ENCODE assay signal across 8 cellular contexts in genomic region chr7:106056513-106057203, GRCh38. TPM values are rescaled to one million over a fixed set of nuclear protein-coding genes. Genes with fewer than 3 reads are reported as not detected.
A peak's percentile ranks its signal among the peaks of the same experiment; 100 is the strongest.
DNase-seq lines count a peak whose midpoint lies in the region; ATAC-seq, FAIRE-seq and TF ChIP-seq lines count a peak whose summit lies in the region.

No MANE protein-coding gene starts in this region.

- 37% methylated on average over 9 of the region's 9 CpGs for WGBS in A549 (ENCODE audit: missing lambda C conversion rate)

- H3K4me3 ChIP-seq in A549 (no peak overlapping the region), cardiac fibroblast (replicated peaks in 1 of 2; ENCODE audit: low read depth in 2 of 2, low read length in 2 of 2) (no peak overlapping the region)

- H3K27me3 Mint-ChIP-seq in activated B cell treated with CpG ODN at 0.5 μM for 24 hours, result no peaks in the 10 kb centered on the region

- H3K9me3 Mint-ChIP-seq in activated B cell treated with CpG ODN at 0.5 μM for 24 hours, result peaks cover 2% of the 10 kb centered on the region

- peak overlapping the region; percentile 71 for H3K4me3 Mint-ChIP-seq in activated B cell treated with CpG ODN at 0.5 μM for 24 hours

- DNase-seq in A549 (ENCODE audit: low read depth in 1 of 2, low spot score in 1 of 2), result peak; percentile 77 to 81
- peak; percentile 79 for DNase-seq in NCI-H2196 (lab: John Stamatoyannopoulos, UW; ENCODE audit: unreplicated experiment)
- peak; percentile 55 for DNase-seq in activated B cell treated with CpG ODN at 0.5 μM for 24 hours
- peak; percentile 78 to 85 for DNase-seq in cardiac fibroblast (ENCODE audit: low read depth in 2 of 2)
- DNase-seq in left colon, result peak; percentile 63 to 74
- DNase-seq in stimulated activated CD4-positive, alpha-beta T cell treated with anti-CD3 and anti-CD28 coated beads, Interleukin-4, amount 100 ng/mL, for 24 hours, result peak; percentile 73

- ATAC-seq in A549 (peak; percentile 91 to 99), GM18511 (IDR thresholded peaks at IDR 0.05; ENCODE audit: unreplicated experiment) (peak; percentile 38), HG03064 (IDR thresholded peaks at IDR 0.05; ENCODE audit: low read depth, unreplicated experiment) (peak; percentile 37), activated B cell treated with CpG ODN at 0.5 μM for 24 hours (ENCODE audit: low read depth) (peak; percentile 53), left colon (peak; percentile 88)

- H3K27ac Mint-ChIP-seq in activated B cell treated with CpG ODN at 0.5 μM for 24 hours, result peak overlapping the region; percentile 99

- peak overlapping the region; percentile 26; the same call in 2 of the 3 replicates for H3K4me2 ChIP-seq in A549

- FAIRE-seq in A549 (lab: Jason Lieb, UNC), result no peak

- CTCF ChIA-PET in A549 (lab: Yijun Ruan, JAX) (interaction anchor here (0.6 to 17.2 kb wide), 28 partner anchors 9 to 399 kb away, joined by 3 to 487 read pairs (median 4); no protein-coding TSS in a partner anchor), activated B cell treated with CpG ODN at 0.5 μM for 24 hours (lab: Charles Lee) (interaction anchor here (0.7 to 9.5 kb wide), 20 partner anchors 15 to 408 kb away, joined by 3 to 247 read pairs (median 4); partner anchors contain the start of gene SYPL1)

- H3K4me1 ChIP-seq in A549, result no peaks in the 10 kb centered on the region

- H3K4me1 Mint-ChIP-seq in activated B cell treated with CpG ODN at 0.5 μM for 24 hours, result peaks cover 65% of the 10 kb centered on the region

- no peaks in the 10 kb centered on the region for H3K9me3 ChIP-seq in A549

- intact Hi-C loops in activated B cell treated with CpG ODN at 0.5 μM for 24 hours (cut with micrococcal nuclease) (loop anchor here (1.0 to 5.0 kb wide), 9 partner anchors 15 to 1114 kb away; no protein-coding TSS in a partner anchor), left colon (cut with DNase I, micrococcal nuclease) (loop anchor here (2.0 to 5.0 kb wide), 3 partner anchors 56 to 98 kb away; partner anchors contain the start of gene SYPL1 (in 1 of the 2))

- TF ChIP-seq EP300 in A549 (IDR thresholded peaks at IDR 0.05), result no peak

- no peak for TF ChIP-seq POLR2A in A549 (IDR thresholded peaks at IDR 0.05; ENCODE audit: low read length)

- POLR2A ChIA-PET in A549 (lab: Yijun Ruan, JAX) (no interaction called here), activated B cell treated with CpG ODN at 0.5 μM for 24 hours (lab: Charles Lee) (interaction anchor here (1.1 to 9.9 kb wide), 10 partner anchors 16 to 231 kb away, joined by 4 to 402 read pairs (median 18); partner anchors contain the start of gene SYPL1)

- H3K27ac ChIP-seq in A549, result no peak overlapping the region

- peak; percentile 85 for TF ChIP-seq CTCF in A549 (IDR thresholded peaks at IDR 0.05)
- peak; percentile 65 for TF ChIP-seq CTCF in activated B cell treated with CpG ODN at 0.5 μM for 24 hours (IDR thresholded peaks at IDR 0.05)
- TF ChIP-seq CTCF in cardiac fibroblast (IDR thresholded peaks at IDR 0.05; ENCODE audit: low read depth, low read length), result peak; percentile 87

- no peaks in the 10 kb centered on the region for H3K36me3 Mint-ChIP-seq in activated B cell treated with CpG ODN at 0.5 μM for 24 hours (ENCODE audit: low read depth)

- TF ChIP-seq RAD21 in A549 (conservative IDR thresholded peaks at IDR 0.05 in 1 of 2, IDR thresholded peaks at IDR 0.05 in 1 of 2), result peak; percentile 88 to 94

TF ChIP-seq in A549, 52 proteins besides CTCF, POLR2A, EP300 and RAD21:
- no peak for TF ChIP-seq MAFK (IDR thresholded peaks at IDR 0.05; ENCODE audit: partially characterized antibody)
- TF ChIP-seq HOXA7 (CRISPR knock-in tag; IDR thresholded peaks at IDR 0.05), result no peak
- peak; percentile 96 for TF ChIP-seq SMC3 (IDR thresholded peaks at IDR 0.05)
- no peak for TF ChIP-seq ZFP36 (IDR thresholded peaks at IDR 0.05; ENCODE audit: borderline replicate concordance, partially characterized antibody)
- TF ChIP-seq NFE2L2 (conservative IDR thresholded peaks at IDR 0.05; ENCODE audit: low read length), result no peak
- TF ChIP-seq MAX (IDR thresholded peaks at IDR 0.05), result peak; percentile 60; the same call in 1 of the 2 replicates
- no peak for TF ChIP-seq POLR2AphosphoS2 (conservative IDR thresholded peaks at IDR 0.05; ENCODE audit: low read length)
- no peak for TF ChIP-seq JUNB (IDR thresholded peaks at IDR 0.05)
- no peak for TF ChIP-seq EHMT2 (IDR thresholded peaks at IDR 0.05; ENCODE audit: low read depth)
- TF ChIP-seq EHF (CRISPR knock-in tag; IDR thresholded peaks at IDR 0.05), result no peak
- no peak for TF ChIP-seq NR3C1 (IDR thresholded peaks at IDR 0.05)
- TF ChIP-seq HEYL (CRISPR knock-in tag; IDR thresholded peaks at IDR 0.05), result no peak
- TF ChIP-seq ZSCAN20 (CRISPR knock-in tag; IDR thresholded peaks at IDR 0.05), result no peak
- TF ChIP-seq KDM5A (IDR thresholded peaks at IDR 0.05), result no peak
- no peak for TF ChIP-seq CBX8 (IDR thresholded peaks at IDR 0.05)
- TF ChIP-seq TFCP2L1 (CRISPR knock-in tag; IDR thresholded peaks at IDR 0.05), result no peak
- no peak for TF ChIP-seq HOXB5 (CRISPR knock-in tag; IDR thresholded peaks at IDR 0.05)
- TF ChIP-seq CHD2 (IDR thresholded peaks at IDR 0.05; ENCODE audit: low read length, partially characterized antibody), result no peak
- TF ChIP-seq REST (IDR thresholded peaks at IDR 0.05), result no peak
- TF ChIP-seq SREBF2 (IDR thresholded peaks at IDR 0.05), result no peak
- TF ChIP-seq CBX2 (IDR thresholded peaks at IDR 0.05; ENCODE audit: borderline replicate concordance, low read depth), result no peak
- peak; percentile 65; the same call in 1 of the 2 replicates for TF ChIP-seq MYC (IDR thresholded peaks at IDR 0.05; ENCODE audit: borderline replicate concordance, low read length)
- no peak for TF ChIP-seq USF2 (IDR thresholded peaks at IDR 0.05)
- TF ChIP-seq RARB (CRISPR knock-in tag; IDR thresholded peaks at IDR 0.05), result no peak
- TF ChIP-seq HOXB13 (CRISPR knock-in tag; IDR thresholded peaks at IDR 0.05; ENCODE audit: low read depth), result no peak

RNA-seq across cellular contexts. Expression of gene SYPL1, which starts 55.5 kb away (rescaled TPM):
- polyA plus RNA-seq in A549 (2011; rRNA removed), result 126 and 131 TPM in 2 replicates
- 33.5 and 40.8 TPM in 2 replicates for polyA plus RNA-seq in A549 (2012; cell fraction: cytosol; rRNA removed)
- 16.4 and 26.5 TPM in 2 replicates for polyA plus RNA-seq in A549 (2012; cell fraction: nucleus; rRNA removed)
- polyA plus RNA-seq in A549 (2017; fragmentation: RNase III; extraction: RNeasy Plus Mini Kit Qiagen cat#74134 plus additional on column Dnase treatment), result 93.2 to 102 TPM (median 101 TPM) in 3 replicates
- polyA minus RNA-seq in A549 (2011; rRNA and poly(A)+ RNA removed), result 36.4 and 37.1 TPM in 2 replicates
- total RNA-seq in activated B cell treated with CpG ODN at 0.5 μM for 24 hours, result 109 and 116 TPM in 2 replicates
- 10 to 100 TPM; 71.9 to 84.2 TPM for total RNA-seq in left colon

Comparison
In these comparisons a context has a peak if more than half of its experiments do, and no peak if none do; other contexts are left out.
1. ATAC-seq: peak in every context shown above with its lines; median percentile 95 in A549; 88 in left colon; 53 in activated B cell treated with CpG ODN at 0.5 μM for 24 hours; 38 in GM18511; 37 in HG03064.